8 cellular contexts compared by ENCODE assay signal in the genomic region with DNA sequence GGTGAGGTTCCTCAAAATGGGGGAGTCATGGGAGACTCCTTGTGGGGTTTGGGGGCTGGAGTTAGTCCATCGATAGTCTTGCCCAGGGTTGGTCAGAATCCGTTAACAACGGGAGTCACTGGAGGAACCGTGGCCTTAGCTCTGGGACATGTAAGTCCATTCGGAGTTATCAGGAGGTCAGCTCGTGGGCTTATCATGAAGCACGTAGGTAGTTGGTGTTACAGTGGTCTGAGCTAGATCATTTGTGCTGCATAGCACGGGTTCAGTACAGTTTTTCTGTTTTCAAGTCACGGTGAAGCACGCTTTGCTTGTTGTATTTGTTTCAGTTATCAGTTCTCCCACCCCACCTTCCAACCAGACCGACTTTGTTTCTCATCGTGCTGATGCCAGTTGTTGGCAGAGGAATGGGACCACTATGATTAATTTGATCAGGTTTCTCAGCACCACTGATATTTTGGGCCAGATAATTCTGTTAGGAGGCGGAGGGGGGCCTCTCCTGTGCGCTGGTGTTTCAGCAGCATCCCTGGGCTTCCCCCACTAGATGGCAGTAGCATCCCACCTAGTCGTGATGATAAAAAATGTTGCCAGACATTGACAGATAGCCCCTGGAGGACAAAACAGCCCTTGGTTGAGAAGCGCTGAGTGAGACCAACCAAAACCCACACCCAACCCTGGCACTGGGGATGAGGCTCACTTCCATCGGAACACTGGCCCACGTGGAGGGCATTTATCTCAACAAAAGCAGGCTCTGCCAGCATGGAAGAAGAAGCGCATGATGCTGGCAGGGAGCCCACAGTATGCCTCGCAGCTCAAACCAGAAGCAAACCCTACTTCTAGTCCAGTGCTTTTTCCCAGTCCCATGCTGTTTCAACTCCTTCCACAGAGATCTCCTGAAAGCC. TPM values are rescaled to one million over a fixed set of nuclear protein-coding genes. Genes with fewer than 3 reads are reported as not detected.
DNase-seq lines count a peak whose midpoint lies in the region; ATAC-seq, FAIRE-seq and TF ChIP-seq lines count a peak whose summit lies in the region.

No MANE protein-coding gene starts in this region.

- peak overlapping the region; percentile 91 for H3K27ac ChIP-seq in caudate nucleus (ENCODE audit: low read depth, low read length)
- no peak overlapping the region for H3K27ac ChIP-seq in kidney (ENCODE audit: low read depth in 2 of 2, low read length in 2 of 2)

- H3K4me3 ChIP-seq in H7 (ENCODE audit: insufficient read depth, low read depth, low read length) (no peak overlapping the region), kidney (ENCODE audit: low read length in 2 of 2) (peak overlapping the region in 1 of 2 donors; percentile 25)

- H3K4me1 ChIP-seq in kidney (ENCODE audit: control insufficient read depth in 1 of 2, insufficient read depth in 1 of 2, low read depth in 1 of 2, low read length in 2 of 2): peaks cover 6 to 12% of the 10 kb centered on the region in 2 donors

- H3K9ac ChIP-seq in kidney (ENCODE audit: low read length in 2 of 2): no peak overlapping the region

- no peaks in the 10 kb centered on the region for H3K9me3 ChIP-seq in kidney (ENCODE audit: control insufficient read depth in 1 of 2, low read length in 2 of 2)

- no peak for ATAC-seq in HG02763 (IDR thresholded peaks at IDR 0.05; ENCODE audit: unreplicated experiment)

- H3K36me3 ChIP-seq in H7 (replicated peaks; ENCODE audit: control insufficient read depth, insufficient read depth, low read length) (no peaks in the 10 kb centered on the region), kidney (ENCODE audit: control insufficient read depth in 1 of 2, insufficient read depth in 2 of 2, low read length in 2 of 2) (no peaks in the 10 kb centered on the region)

- peaks cover 2% of the 10 kb centered on the region; the same call in 1 of the 2 replicates for H3K27me3 ChIP-seq in H7 (ENCODE audit: control insufficient read depth, insufficient read depth, low read length)

- no peak for FAIRE-seq in kidney (lab: Jason Lieb, UNC)

- DNase-seq in CD1c-positive myeloid dendritic cell (ENCODE audit: extremely low spot score) (peak; percentile 86), H7 (peak; percentile 88), NCI-H2171 treated with DMSO at 0.1 percent for 48 hours (lab: John Stamatoyannopoulos, UW) (peak; percentile 81), caudate nucleus (lab: John Stamatoyannopoulos, UW) (peak in 59 of 61 donors; percentile 43 to 95 (median 81)), kidney (peak; percentile 85)
- peak; percentile 73 for DNase-seq in activated CD4-positive, CD25-positive, alpha-beta regulatory T cell treated with anti-CD3 and anti-CD28 coated beads, Interleukin-2, amount 50 U/mL, for 16 hours (ENCODE audit: low read depth, low spot score)
- peak; percentile 59 to 74 for DNase-seq in stimulated activated CD4-positive, alpha-beta T cell treated with anti-CD3 and anti-CD28 coated beads, Interleukin-15, amount 100 ng/mL, for 48 hours (ENCODE audit: low read depth in 2 of 2)

- intact Hi-C loops in kidney (cut with DNase I): loop anchor here (5.0 to 10.0 kb wide), 2 partner anchors 68 to 180 kb away; no protein-coding TSS in a partner anchor

- TF ChIP-seq CTCF in kidney (IDR thresholded peaks at IDR 0.05; ENCODE audit: borderline replicate concordance, extremely low read depth, insufficient read depth): peak; percentile 98

RNA-seq across cellular contexts. Expression of gene APMAP, which starts 2.2 kb away (rescaled TPM):
- total RNA-seq in H7 (2014; rRNA removed; shearing (Covaris generic)): 63.5 and 69.0 TPM in 2 replicates
- total RNA-seq in kidney: 90.9 TPM
- 79.7 TPM for polyA plus RNA-seq in kidney (ENCODE audit: insufficient read depth, low read depth, low replicate concordance)

RNA-seq across cellular contexts. Expression of gene CST7, which starts 45.6 kb away (rescaled TPM):
- total RNA-seq in H7 (2014; rRNA removed; shearing (Covaris generic)): not detected in 2 replicates
- total RNA-seq in kidney: 3.7 TPM
- polyA plus RNA-seq in kidney (ENCODE audit: insufficient read depth, low read depth, low replicate concordance): 1.4 TPM
